In genomic region chr14:51507556-51508511, GRCh38 we compare ENCODE assay signal across 10 cellular contexts.
DNase-seq lines count a peak whose midpoint lies in the region; ATAC-seq, FAIRE-seq and TF ChIP-seq lines count a peak whose summit lies in the region.
"Had no signal": no experiment of that assay in that cellular context is flagged by ENCODE, and none has a peak within 500 bp of the region (broad histone marks: within the 10 kb centered on the region; RNA-seq: fewer than 3 reads in every experiment).

No MANE protein-coding gene starts in this region.

- in situ Hi-C loops in astrocyte of the cerebellum (cut with HindIII; ENCODE audit: low sequenced_read_pairs) = no loop called here

- no peak overlapping the region for H2BK5ac ChIP-seq in mesendoderm (ENCODE audit: low read length)

- no peak overlapping the region for H2BK15ac ChIP-seq in mesendoderm (replicated peaks; ENCODE audit: low read depth)

- H3K79me1 ChIP-seq in mesendoderm (ENCODE audit: low read length) = no peaks in the 10 kb centered on the region

- no CpG with 5 or more reads among the region's 15 CpGs for WGBS in mesendoderm (ENCODE audit: extremely low coverage, insufficient coverage, low lambda C conversion rate)

- no peaks in the 10 kb centered on the region for H3K79me2 ChIP-seq in mesendoderm (ENCODE audit: control insufficient read depth, insufficient read depth, low read length)

- no peak overlapping the region for H3K18ac ChIP-seq in mesendoderm (ENCODE audit: low read length)

- H3K27me3 ChIP-seq in mesendoderm (ENCODE audit: insufficient read depth, low read length, poor library complexity) = no peaks in the 10 kb centered on the region

- H3K36me3 ChIP-seq in kidney (ENCODE audit: control insufficient read depth in 1 of 2, insufficient read depth in 2 of 2, low read length in 2 of 2) (no peaks in the 10 kb centered on the region), mesendoderm (ENCODE audit: control insufficient read depth, insufficient read depth, low read length) (no peaks in the 10 kb centered on the region)

- H3K4ac ChIP-seq in mesendoderm (ENCODE audit: low read depth, low read length) = no peak overlapping the region

- no peak overlapping the region for H4K8ac ChIP-seq in mesendoderm (ENCODE audit: low read depth, low read length)

- H3K4me1 ChIP-seq in kidney (ENCODE audit: control insufficient read depth in 1 of 2, insufficient read depth in 1 of 2, low read depth in 1 of 2, low read length in 2 of 2) (peaks cover 0 to 5% of the 10 kb centered on the region in 2 donors), mesendoderm (ENCODE audit: control insufficient read depth, low read depth, low read length) (no peaks in the 10 kb centered on the region)

- H3K9ac ChIP-seq in kidney (ENCODE audit: low read length in 2 of 2) = no peak overlapping the region
- H3K9ac ChIP-seq in mesendoderm (ENCODE audit: low read length) = no peak overlapping the region

- DNase-seq in M059J (ENCODE audit: low read depth) (peak; percentile 96), astrocyte of the cerebellum (ENCODE audit: low read depth) (peak; percentile 68), kidney (peak; percentile 92), SKM-1 treated with dmso at 0.1 percent for 144 hours (lab: John Stamatoyannopoulos, UW; ENCODE audit: unreplicated experiment) (no peak), mesendoderm (no peak)
- no peak for DNase-seq in activated CD4-positive, alpha-beta T cell treated with anti-CD3 and anti-CD28 coated beads, Interleukin-2, amount 50 U/mL, for 4 hours
- DNase-seq: naive B cell had no signal

- no peak overlapping the region for H2BK120ac ChIP-seq in mesendoderm (ENCODE audit: low read depth, low read length)

- no peak for TF ChIP-seq CTCF in astrocyte of the cerebellum (IDR thresholded peaks at IDR 0.05; ENCODE audit: low read depth, low read length, missing control alignments)
- no peak for TF ChIP-seq CTCF in kidney (IDR thresholded peaks at IDR 0.05; ENCODE audit: borderline replicate concordance, extremely low read depth, insufficient read depth)

- no peaks in the 10 kb centered on the region for H3K9me3 ChIP-seq in kidney (ENCODE audit: control insufficient read depth in 1 of 2, low read length in 2 of 2)

- no peak overlapping the region for H3K23ac ChIP-seq in mesendoderm (ENCODE audit: low read length)

- intact Hi-C loops in kidney (cut with DNase I) = no loop called here

- H3K56ac ChIP-seq in mesendoderm (ENCODE audit: low read length) = no peak overlapping the region

- H4K5ac ChIP-seq in mesendoderm (ENCODE audit: low read length) = no peak overlapping the region

- H3K27ac ChIP-seq in kidney (ENCODE audit: low read depth in 2 of 2, low read length in 2 of 2) (peak overlapping the region in 1 of 2 donors; percentile 47), temporal lobe (ENCODE audit: low read depth, low read length) (peak overlapping the region; percentile 62), mesendoderm (ENCODE audit: low read depth, low read length) (no peak overlapping the region)

- H2AK5ac ChIP-seq in mesendoderm (ENCODE audit: low read length) = no peak overlapping the region

- no peak overlapping the region for H3K4me3 ChIP-seq in astrocyte of the cerebellum (ENCODE audit: low read depth, low read length)
- H3K4me3 ChIP-seq in kidney (ENCODE audit: low read length in 2 of 2) = no peak overlapping the region
- H3K4me3 ChIP-seq in mesendoderm (ENCODE audit: low read length) = no peak overlapping the region

- no peak for FAIRE-seq in kidney (lab: Jason Lieb, UNC)
- FAIRE-seq: TTC549 had no signal

- no peak for ATAC-seq in HG03135 (IDR thresholded peaks at IDR 0.05; ENCODE audit: unreplicated experiment)

- no peak overlapping the region for H3K4me2 ChIP-seq in mesendoderm (ENCODE audit: low read length)

Comparison
In these comparisons a context has a peak if more than half of its experiments do, and no peak if none do; other contexts are left out.
1. DNase-seq: peak in M059J (single experiment), astrocyte of the cerebellum (single experiment) and kidney (single experiment); none in SKM-1 treated with dmso at 0.1 percent for 144 hours (single experiment), mesendoderm (single experiment) and activated CD4-positive, alpha-beta T cell treated with anti-CD3 and anti-CD28 coated beads, Interleukin-2, amount 50 U/mL, for 4 hours (0 of 2).